In the genomic region with DNA sequence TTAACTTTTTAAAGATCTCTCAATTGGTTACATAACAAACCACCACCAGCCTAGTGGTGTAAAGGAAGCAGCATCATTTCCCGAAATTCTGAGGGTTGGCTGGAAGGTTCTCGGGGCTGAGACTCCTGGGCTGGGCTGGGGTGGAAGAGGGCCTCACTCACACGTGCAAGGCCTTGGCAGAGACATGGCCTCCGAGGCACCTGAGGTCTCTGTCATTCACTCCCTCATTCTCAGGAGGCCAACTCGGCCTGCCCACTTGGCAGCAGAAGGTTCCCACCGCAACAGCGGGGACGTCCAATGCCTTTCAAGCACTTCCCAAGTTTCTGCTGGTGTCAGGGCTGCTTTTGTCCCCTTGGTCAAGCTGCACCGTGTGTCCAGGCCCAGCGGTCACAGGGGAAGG, we compare ENCODE assay signal across 15 cellular contexts. TPM values are rescaled to one million over a fixed set of nuclear protein-coding genes. Genes with fewer than 3 reads are reported as not detected.
DNase-seq lines count a peak whose midpoint lies in the region; ATAC-seq, FAIRE-seq and TF ChIP-seq lines count a peak whose summit lies in the region.
"Had no signal": no experiment of that assay in that cellular context is flagged by ENCODE, and none has a peak within 500 bp of the region (broad histone marks: within the 10 kb centered on the region; RNA-seq: fewer than 3 reads in every experiment).

No MANE protein-coding gene starts in this region.

- peaks cover 65% of the 10 kb centered on the region for H3K4me1 Mint-ChIP-seq in activated naive CD8-positive, alpha-beta T cell treated with anti-CD3 and anti-CD28 coated beads for 36 hours
- H3K4me1 Mint-ChIP-seq in naive thymus-derived CD4-positive, alpha-beta T cell = peaks cover 61 to 84% (median 81%) of the 10 kb centered on the region in 7 donors

- H3K9me3 Mint-ChIP-seq in activated naive CD8-positive, alpha-beta T cell treated with anti-CD3 and anti-CD28 coated beads for 36 hours = peaks cover 4% of the 10 kb centered on the region
- peaks cover 0 to 8% (median 2%) of the 10 kb centered on the region in 11 donors for H3K9me3 Mint-ChIP-seq in naive thymus-derived CD4-positive, alpha-beta T cell

- no peak for TF ChIP-seq CTCF in tibial artery (IDR thresholded peaks at IDR 0.05)

- H3K4me3 ChIP-seq in naive thymus-derived CD4-positive, alpha-beta T cell (ENCODE audit: low read length) = peak overlapping the region; percentile 39
- no peak overlapping the region for H3K4me3 ChIP-seq in tibial artery
- H3K4me3 ChIP-seq: suprapubic skin had no signal

- H3K4me3 Mint-ChIP-seq in activated naive CD8-positive, alpha-beta T cell treated with anti-CD3 and anti-CD28 coated beads for 36 hours = peak overlapping the region; percentile 49
- peak overlapping the region; percentile 56 to 90 (median 67) for H3K4me3 Mint-ChIP-seq in naive thymus-derived CD4-positive, alpha-beta T cell
- H3K4me3 Mint-ChIP-seq: neural crest cell had no signal

- H3K27ac Mint-ChIP-seq in activated naive CD8-positive, alpha-beta T cell treated with anti-CD3 and anti-CD28 coated beads for 36 hours = peak overlapping the region; percentile 81
- H3K27ac Mint-ChIP-seq in naive thymus-derived CD4-positive, alpha-beta T cell = peak overlapping the region; percentile 85 to 100 (median 100)

- peak; percentile 40 for DNase-seq in CD1c-positive myeloid dendritic cell (ENCODE audit: extremely low spot score)
- no peak for DNase-seq in H54 (ENCODE audit: insufficient read length, low spot score)
- no peak for DNase-seq in activated naive CD8-positive, alpha-beta T cell treated with anti-CD3 and anti-CD28 coated beads for 36 hours
- DNase-seq in naive thymus-derived CD4-positive, alpha-beta T cell = peak in 1 of 9 donors; percentile 51
- DNase-seq in stimulated activated CD4-positive, alpha-beta T cell treated with anti-CD3 and anti-CD28 coated beads, Interleukin-4, amount 100 ng/mL, for 4 hours = no peak
- DNase-seq in tibial artery = no peak
- no peak for DNase-seq in G401 (ENCODE audit: low spot score)
- DNase-seq: glutamatergic neuron, kidney glomerular epithelial cell had no signal

- FAIRE-seq in H54 (lab: Jason Lieb, UNC) = peak; percentile 6

- intact Hi-C loops in naive thymus-derived CD4-positive, alpha-beta T cell (cut with micrococcal nuclease) = no loop called here
- intact Hi-C loops in tibial artery (cut with DNase I; ENCODE audit: low total_unique reads) = no loop called here

- in situ Hi-C loops in G401 (cut with HindIII; ENCODE audit: low sequenced_read_pairs) = no loop called here

- no peak for ATAC-seq in naive thymus-derived CD4-positive, alpha-beta T cell

- H3K27ac ChIP-seq in naive thymus-derived CD4-positive, alpha-beta T cell (ENCODE audit: low read depth, low read length) = peak overlapping the region; percentile 92
- no peak overlapping the region for H3K27ac ChIP-seq in tibial artery
- H3K27ac ChIP-seq: suprapubic skin had no signal

- H3K36me3 Mint-ChIP-seq in activated naive CD8-positive, alpha-beta T cell treated with anti-CD3 and anti-CD28 coated beads for 36 hours = peaks cover 4% of the 10 kb centered on the region
- peaks cover 0 to 18% (median 3%) of the 10 kb centered on the region in 5 donors for H3K36me3 Mint-ChIP-seq in naive thymus-derived CD4-positive, alpha-beta T cell

- CTCF ChIA-PET in naive thymus-derived CD4-positive, alpha-beta T cell (lab: Charles Lee) = interaction anchor here (1.6 kb wide), 1 partner anchor 75 kb away, joined by 4 read pairs; no protein-coding TSS in a partner anchor

- H3K27me3 Mint-ChIP-seq in activated naive CD8-positive, alpha-beta T cell treated with anti-CD3 and anti-CD28 coated beads for 36 hours = no peaks in the 10 kb centered on the region
- peaks cover 0 to 16% (median 0%) of the 10 kb centered on the region in 5 donors for H3K27me3 Mint-ChIP-seq in naive thymus-derived CD4-positive, alpha-beta T cell

- H3K9me3 ChIP-seq in naive thymus-derived CD4-positive, alpha-beta T cell (ENCODE audit: control insufficient read depth in 2 of 3, low read length in 3 of 3) = no peaks in the 10 kb centered on the region
- H3K9me3 ChIP-seq in tibial artery = no peaks in the 10 kb centered on the region
- H3K9me3 ChIP-seq: suprapubic skin had no signal

- TF ChIP-seq POLR2A in H54 (IDR thresholded peaks at IDR 0.05; ENCODE audit: low read depth, low read length) = no peak

- no peaks in the 10 kb centered on the region for H3K27me3 ChIP-seq in naive thymus-derived CD4-positive, alpha-beta T cell (ENCODE audit: control insufficient read depth in 2 of 2, insufficient read depth in 2 of 2, low read length in 2 of 2)
- no peaks in the 10 kb centered on the region for H3K27me3 ChIP-seq in tibial artery
- H3K27me3 ChIP-seq: suprapubic skin had no signal

- H3K36me3 ChIP-seq in naive thymus-derived CD4-positive, alpha-beta T cell (ENCODE audit: control insufficient read depth in 2 of 3, insufficient read depth in 3 of 3, low read length in 3 of 3) = no peaks in the 10 kb centered on the region
- H3K36me3 ChIP-seq in tibial artery = no peaks in the 10 kb centered on the region
- H3K36me3 ChIP-seq: suprapubic skin had no signal

- peaks cover 67 to 74% of the 10 kb centered on the region in 2 donors for H3K4me1 ChIP-seq in naive thymus-derived CD4-positive, alpha-beta T cell (ENCODE audit: control insufficient read depth in 2 of 2, insufficient read depth in 2 of 2, low read length in 2 of 2)
- peaks cover 0 to 12% (median 0%) of the 10 kb centered on the region in 4 donors for H3K4me1 ChIP-seq in tibial artery

- POLR2A ChIA-PET in naive thymus-derived CD4-positive, alpha-beta T cell (lab: Charles Lee) = interaction anchor here (0.7 to 4.0 kb wide), 9 partner anchors 8 to 131 kb away, joined by 3 to 57 read pairs (median 4); a partner anchor contains a TSS

RNA-seq across cellular contexts. Expression of a gene that starts 18.6 kb away (rescaled TPM):
- 10 to 100 TPM; 25.6 to 26.5 TPM for total RNA-seq in activated naive CD8-positive, alpha-beta T cell treated with anti-CD3 and anti-CD28 coated beads for 36 hours
- 100 to 1,000 TPM; 110 to 227 (median 199) TPM for total RNA-seq in naive thymus-derived CD4-positive, alpha-beta T cell
- 100 to 1,000 TPM; 109 to 195 TPM for polyA plus RNA-seq in naive thymus-derived CD4-positive, alpha-beta T cell
- total RNA-seq in G401 (2014; rRNA removed; shearing (Covaris generic)) = 11.9 and 13.7 TPM in 2 replicates

RNA-seq across cellular contexts. Expression of a gene that starts 28.0 kb away (rescaled TPM):
- total RNA-seq in activated naive CD8-positive, alpha-beta T cell treated with anti-CD3 and anti-CD28 coated beads for 36 hours = not detected
- 1 to 10 TPM in 1 of 5 experiments, under 1 TPM in 1, not detected in 3; 0.27 to 1.1 TPM for total RNA-seq in naive thymus-derived CD4-positive, alpha-beta T cell
- under 1 TPM in 1 of 2 donors, not detected in 1; 0.33 TPM for polyA plus RNA-seq in naive thymus-derived CD4-positive, alpha-beta T cell
- not detected in 2 replicates for total RNA-seq in G401 (2014; rRNA removed; shearing (Covaris generic))
- total RNA-seq: activated CD8-positive, alpha-beta memory T cell treated with anti-CD3 and anti-CD28 coated beads for 36 hours; Calu3; M059J; neural crest cell; OCI-LY7; suprapubic skin had no signal
